ENCODE assay signal across 10 cellular contexts in genomic region chr11:13126430-13126829, GRCh38.
DNase-seq lines count a peak whose midpoint lies in the region; ATAC-seq, FAIRE-seq and TF ChIP-seq lines count a peak whose summit lies in the region.
"Had no signal": no experiment of that assay in that cellular context is flagged by ENCODE, and none has a peak within 500 bp of the region (broad histone marks: within the 10 kb centered on the region; RNA-seq: fewer than 3 reads in every experiment).

No MANE protein-coding gene starts in this region.

- CTCF ChIA-PET in activated CD4-positive, alpha-beta memory T cell treated with anti-CD3 and anti-CD28 coated beads, Interleukin-2, amount 10 ng/mL, durations not matched to agents 7 days and 5 days (lab: Charles Lee): no interaction called here

- no peaks in the 10 kb centered on the region for H3K9me3 ChIP-seq in skeletal muscle satellite cell (replicated peaks; ENCODE audit: low read length)

- H3K4me3 Mint-ChIP-seq in activated CD4-positive, alpha-beta memory T cell treated with anti-CD3 and anti-CD28 coated beads, Interleukin-2, amount 10 ng/mL, durations not matched to agents 7 days and 5 days: no peak overlapping the region
- H3K4me3 Mint-ChIP-seq: activated naive CD4-positive, alpha-beta T cell treated with anti-CD3 and anti-CD28 coated beads, Interleukin-2, amount 10 ng/mL, durations not matched to agents 7 days and 5 days; natural killer cell treated with Interleukin-12 subunit alpha and Interleukin-12 subunit beta and Interleukin-15 and Interleukin-18, amount 100 ng/mL, for 72 hours had no signal

- no peak overlapping the region for H3K27ac Mint-ChIP-seq in activated CD4-positive, alpha-beta memory T cell treated with anti-CD3 and anti-CD28 coated beads, Interleukin-2, amount 10 ng/mL, durations not matched to agents 7 days and 5 days
- H3K27ac Mint-ChIP-seq: activated naive CD4-positive, alpha-beta T cell treated with anti-CD3 and anti-CD28 coated beads, Interleukin-2, amount 10 ng/mL, durations not matched to agents 7 days and 5 days; natural killer cell treated with Interleukin-12 subunit alpha and Interleukin-12 subunit beta and Interleukin-15 and Interleukin-18, amount 100 ng/mL, for 72 hours had no signal

- no peaks in the 10 kb centered on the region for H3K9me3 Mint-ChIP-seq in activated CD4-positive, alpha-beta memory T cell treated with anti-CD3 and anti-CD28 coated beads, Interleukin-2, amount 10 ng/mL, durations not matched to agents 7 days and 5 days
- H3K9me3 Mint-ChIP-seq: activated naive CD4-positive, alpha-beta T cell treated with anti-CD3 and anti-CD28 coated beads, Interleukin-2, amount 10 ng/mL, durations not matched to agents 7 days and 5 days; natural killer cell treated with Interleukin-12 subunit alpha and Interleukin-12 subunit beta and Interleukin-15 and Interleukin-18, amount 100 ng/mL, for 72 hours had no signal

- H3K9ac ChIP-seq in skeletal muscle satellite cell (ENCODE audit: low read depth, low read length): no peak overlapping the region

- H3K4me1 ChIP-seq in skeletal muscle satellite cell (ENCODE audit: control insufficient read depth, insufficient read depth, low read length): peaks cover 17% of the 10 kb centered on the region

- H3K4me2 ChIP-seq in skeletal muscle satellite cell (ENCODE audit: low read length): peak overlapping the region; percentile 73

- no peaks in the 10 kb centered on the region for H3K4me1 Mint-ChIP-seq in activated CD4-positive, alpha-beta memory T cell treated with anti-CD3 and anti-CD28 coated beads, Interleukin-2, amount 10 ng/mL, durations not matched to agents 7 days and 5 days
- H3K4me1 Mint-ChIP-seq: activated naive CD4-positive, alpha-beta T cell treated with anti-CD3 and anti-CD28 coated beads, Interleukin-2, amount 10 ng/mL, durations not matched to agents 7 days and 5 days had no signal

- H3K27me3 Mint-ChIP-seq in activated CD4-positive, alpha-beta memory T cell treated with anti-CD3 and anti-CD28 coated beads, Interleukin-2, amount 10 ng/mL, durations not matched to agents 7 days and 5 days: peaks cover 37% of the 10 kb centered on the region

- peak; percentile 92 for FAIRE-seq in HTR-8/SVneo (lab: Jason Lieb, UNC)

- H3K27me3 ChIP-seq in skeletal muscle satellite cell (ENCODE audit: control insufficient read depth, insufficient read depth, low read length): no peaks in the 10 kb centered on the region

- no peak for ATAC-seq in HG02571 (IDR thresholded peaks at IDR 0.05; ENCODE audit: unreplicated experiment)
- ATAC-seq: natural killer cell treated with Interleukin-12 subunit alpha and Interleukin-12 subunit beta and Interleukin-15 and Interleukin-18, amount 100 ng/mL, for 72 hours had no signal

- H3K36me3 Mint-ChIP-seq in activated CD4-positive, alpha-beta memory T cell treated with anti-CD3 and anti-CD28 coated beads, Interleukin-2, amount 10 ng/mL, durations not matched to agents 7 days and 5 days (ENCODE audit: low read depth): no peaks in the 10 kb centered on the region
- H3K36me3 Mint-ChIP-seq: activated naive CD4-positive, alpha-beta T cell treated with anti-CD3 and anti-CD28 coated beads, Interleukin-2, amount 10 ng/mL, durations not matched to agents 7 days and 5 days; natural killer cell treated with Interleukin-12 subunit alpha and Interleukin-12 subunit beta and Interleukin-15 and Interleukin-18, amount 100 ng/mL, for 72 hours had no signal

- TF ChIP-seq CTCF in epithelial cell of proximal tubule (conservative IDR thresholded peaks at IDR 0.05; ENCODE audit: low read depth, low read length): no peak

- no peak overlapping the region for H3K4me3 ChIP-seq in epithelial cell of proximal tubule (ENCODE audit: low read depth, low read length)
- no peak overlapping the region for H3K4me3 ChIP-seq in skeletal muscle satellite cell (ENCODE audit: low read length)

- POLR2A ChIA-PET in activated CD4-positive, alpha-beta memory T cell treated with anti-CD3 and anti-CD28 coated beads, Interleukin-2, amount 10 ng/mL, durations not matched to agents 7 days and 5 days (lab: Charles Lee): no interaction called here

- no peaks in the 10 kb centered on the region for H3K36me3 ChIP-seq in skeletal muscle satellite cell (ENCODE audit: insufficient read depth, low read length)

- peak; percentile 49 for DNase-seq in HTR-8/SVneo (ENCODE audit: insufficient read length, low spot score)
- DNase-seq in NOMO-1 treated with DMSO at 0.1 percent for 48 hours (lab: John Stamatoyannopoulos, UW; ENCODE audit: unreplicated experiment): peak; percentile 89
- DNase-seq in epithelial cell of proximal tubule (ENCODE audit: low read depth): peak; percentile 98
- no peak for DNase-seq in activated CD4-positive, alpha-beta memory T cell treated with anti-CD3 and anti-CD28 coated beads, Interleukin-2, amount 10 ng/mL, durations not matched to agents 7 days and 5 days
- DNase-seq in activated effector memory CD4-positive, alpha-beta T cell treated with Interleukin-2 at 50 U/mL for 16 hours: no peak
- DNase-seq: activated naive CD4-positive, alpha-beta T cell treated with anti-CD3 and anti-CD28 coated beads, Interleukin-2, amount 10 ng/mL, durations not matched to agents 7 days and 5 days; T-helper 1 cell had no signal

Comparison
In these comparisons a context has a peak if more than half of its experiments do, and no peak if none do; other contexts are left out.
1. DNase-seq: peak in HTR-8/SVneo (single experiment), NOMO-1 treated with DMSO at 0.1 percent for 48 hours (single experiment) and epithelial cell of proximal tubule (single experiment); none in activated CD4-positive, alpha-beta memory T cell treated with anti-CD3 and anti-CD28 coated beads, Interleukin-2, amount 10 ng/mL, durations not matched to agents 7 days and 5 days (single experiment) and activated effector memory CD4-positive, alpha-beta T cell treated with Interleukin-2 at 50 U/mL for 16 hours (single experiment).